19 cellular contexts compared by ENCODE assay signal in genomic region chr2:187618813-187619212, GRCh38.
DNase-seq lines count a peak whose midpoint lies in the region; ATAC-seq, FAIRE-seq and TF ChIP-seq lines count a peak whose summit lies in the region.
"Had no signal": no experiment of that assay in that cellular context is flagged by ENCODE, and none has a peak within 500 bp of the region (broad histone marks: within the 10 kb centered on the region; RNA-seq: fewer than 3 reads in every experiment).

No MANE protein-coding gene starts in this region.

- H3K9ac ChIP-seq in astrocyte (ENCODE audit: low read length) = no peak overlapping the region

- H4K20me1 ChIP-seq in astrocyte (ENCODE audit: insufficient read depth, low read length) = no peaks in the 10 kb centered on the region

- H3K4me2 ChIP-seq in astrocyte (ENCODE audit: low read length) = peak overlapping the region; percentile 31

- WGBS in body of pancreas, 2 donors = 58 to 62% methylated on average over 2 of the region's 2 CpGs

- FAIRE-seq in astrocyte (lab: Jason Lieb, UNC) = no peak

- H3K4me3 ChIP-seq in astrocyte (ENCODE audit: insufficient read depth, low read depth, low read length) = no peak overlapping the region
- no peak overlapping the region for H3K4me3 ChIP-seq in foreskin fibroblast (ENCODE audit: low read depth in 1 of 2, low read length in 2 of 2)
- H3K4me3 ChIP-seq in body of pancreas = no peak overlapping the region
- H3K4me3 ChIP-seq: coronary artery, transverse colon had no signal

- H3K27ac ChIP-seq in astrocyte (ENCODE audit: low read depth, low read length) (no peak overlapping the region), body of pancreas (no peak overlapping the region)
- H3K27ac ChIP-seq: coronary artery, transverse colon had no signal

- H3K9me3 ChIP-seq in astrocyte (ENCODE audit: insufficient read depth, low read depth, low read length) (no peaks in the 10 kb centered on the region), body of pancreas (no peaks in the 10 kb centered on the region)
- H3K9me3 ChIP-seq: transverse colon had no signal

- intact Hi-C loops in body of pancreas (cut with DNase I) = no loop called here

- no peaks in the 10 kb centered on the region for H3K27me3 ChIP-seq in astrocyte (ENCODE audit: insufficient read depth, low read length)
- no peaks in the 10 kb centered on the region for H3K27me3 ChIP-seq in body of pancreas
- H3K27me3 ChIP-seq: transverse colon had no signal

- H3K27me3 Mint-ChIP-seq in astrocyte (ENCODE audit: low read depth, unreplicated experiment) = no peaks in the 10 kb centered on the region
- H3K27me3 Mint-ChIP-seq: activated CD4-positive, alpha-beta T cell treated with anti-CD3 and anti-CD28 coated beads, Interleukin-2, amount 10 ng/mL, durations not matched to agents 7 days and 5 days; activated T-cell treated with anti-CD3 and anti-CD28 coated beads, Interleukin-2, amount 50 U/mL, for 24 hours had no signal

- H3K36me3 Mint-ChIP-seq in astrocyte (ENCODE audit: low read depth, unreplicated experiment) = no peaks in the 10 kb centered on the region
- H3K36me3 Mint-ChIP-seq: immature natural killer cell had no signal

- H3K27ac Mint-ChIP-seq in astrocyte (ENCODE audit: unreplicated experiment) = no peak overlapping the region
- H3K27ac Mint-ChIP-seq: activated CD4-positive, alpha-beta T cell treated with anti-CD3 and anti-CD28 coated beads, Interleukin-2, amount 10 ng/mL, durations not matched to agents 7 days and 5 days; activated T-cell treated with anti-CD3 and anti-CD28 coated beads, Interleukin-2, amount 50 U/mL, for 24 hours; immature natural killer cell; T-helper 1 cell treated with Interleukin-12 subunit alpha and Interleukin-12 subunit beta and Interleukin-4 antibody, amounts not matched to agents 30 μg/mL and 1 μg/mL, for 36 hours had no signal

- TF ChIP-seq CTCF in astrocyte (IDR thresholded peaks at IDR 0.05; ENCODE audit: insufficient read depth, low read depth, low read length) = no peak
- TF ChIP-seq CTCF in foreskin fibroblast (IDR thresholded peaks at IDR 0.05; ENCODE audit: low read depth, low read length) = no peak
- TF ChIP-seq CTCF in body of pancreas (IDR thresholded peaks at IDR 0.05) = no peak

- no peak overlapping the region for H3K4me3 Mint-ChIP-seq in astrocyte (ENCODE audit: unreplicated experiment)
- H3K4me3 Mint-ChIP-seq: activated CD4-positive, alpha-beta T cell treated with anti-CD3 and anti-CD28 coated beads, Interleukin-2, amount 10 ng/mL, durations not matched to agents 7 days and 5 days; activated T-cell treated with anti-CD3 and anti-CD28 coated beads, Interleukin-2, amount 50 U/mL, for 24 hours; immature natural killer cell; T-helper 1 cell treated with Interleukin-12 subunit alpha and Interleukin-12 subunit beta and Interleukin-4 antibody, amounts not matched to agents 30 μg/mL and 1 μg/mL, for 36 hours had no signal

- ATAC-seq in body of pancreas (no peak), HG02870 (IDR thresholded peaks at IDR 0.05; ENCODE audit: unreplicated experiment) (no peak)
- ATAC-seq: Panc1 had no signal

- H3K36me3 ChIP-seq in astrocyte (ENCODE audit: insufficient read depth, low read length) (no peaks in the 10 kb centered on the region), body of pancreas (replicated peaks in 1 of 2; ENCODE audit: insufficient read depth in 1 of 2, low read depth in 2 of 2) (no peaks in the 10 kb centered on the region)
- H3K36me3 ChIP-seq: transverse colon had no signal

- no peaks in the 10 kb centered on the region for H3K4me1 ChIP-seq in astrocyte (ENCODE audit: insufficient read depth, low read length)
- no peaks in the 10 kb centered on the region for H3K4me1 ChIP-seq in body of pancreas
- H3K4me1 ChIP-seq: transverse colon had no signal

- no peaks in the 10 kb centered on the region for H3K79me2 ChIP-seq in astrocyte (ENCODE audit: insufficient read depth, low read length)

- peaks cover 11% of the 10 kb centered on the region for H3K4me1 Mint-ChIP-seq in astrocyte (ENCODE audit: low read depth, unreplicated experiment)
- H3K4me1 Mint-ChIP-seq: activated CD4-positive, alpha-beta T cell treated with anti-CD3 and anti-CD28 coated beads, Interleukin-2, amount 10 ng/mL, durations not matched to agents 7 days and 5 days; immature natural killer cell had no signal

- no peak for TF ChIP-seq POLR2A in body of pancreas (IDR thresholded peaks at IDR 0.05)

- peaks cover 3% of the 10 kb centered on the region for H3K9me3 Mint-ChIP-seq in astrocyte (ENCODE audit: unreplicated experiment)
- H3K9me3 Mint-ChIP-seq: activated CD4-positive, alpha-beta T cell treated with anti-CD3 and anti-CD28 coated beads, Interleukin-2, amount 10 ng/mL, durations not matched to agents 7 days and 5 days; activated T-cell treated with anti-CD3 and anti-CD28 coated beads, Interleukin-2, amount 50 U/mL, for 24 hours; T-helper 1 cell treated with Interleukin-12 subunit alpha and Interleukin-12 subunit beta and Interleukin-4 antibody, amounts not matched to agents 30 μg/mL and 1 μg/mL, for 36 hours had no signal

- peak; percentile 42 for DNase-seq in HCEC 1CT
- peak; percentile 55 for DNase-seq in astrocyte (ENCODE audit: low read depth)
- peak; percentile 41 to 75 for DNase-seq in foreskin fibroblast
- peak; percentile 23 for DNase-seq in renal cortical epithelial cell (ENCODE audit: low read depth)
- DNase-seq in ureter (ENCODE audit: low spot score) = no peak
- DNase-seq in body of pancreas = no peak
- no peak for DNase-seq in DMS79 treated with DMSO at 0.1 percent for 48 hours (lab: John Stamatoyannopoulos, UW)
- DNase-seq: activated CD4-positive, alpha-beta T cell treated with anti-CD3 and anti-CD28 coated beads, Interleukin-2, amount 10 ng/mL, durations not matched to agents 7 days and 5 days; activated T-cell treated with anti-CD3 and anti-CD28 coated beads, Interleukin-2, amount 50 U/mL, for 24 hours; foreskin melanocyte; immature natural killer cell; NCI-H1092 treated with DMSO at 0.1 percent for 48 hours; NCI-H446 treated with DMSO at 0.1 percent for 48 hours; stimulated activated CD4-positive, alpha-beta T cell treated with anti-CD3 and anti-CD28 coated beads, Interleukin-4, amount 100 ng/mL, for 1 hour; transverse colon had no signal

- H2AFZ ChIP-seq in astrocyte (ENCODE audit: low read depth, low read length) = no peak overlapping the region

Comparison
In these comparisons a context has a peak if more than half of its experiments do, and no peak if none do; other contexts are left out.
1. DNase-seq: peak in HCEC 1CT (single experiment), astrocyte (single experiment), foreskin fibroblast (2 of 2) and renal cortical epithelial cell (single experiment); none in ureter (single experiment), body of pancreas (0 of 4) and DMS79 treated with DMSO at 0.1 percent for 48 hours (single experiment).